ENCODE assay signal across 22 cellular contexts in genomic region chr10:52683776-52684175, GRCh38.
DNase-seq lines count a peak whose midpoint lies in the region; ATAC-seq, FAIRE-seq and TF ChIP-seq lines count a peak whose summit lies in the region.
"Had no signal": no experiment of that assay in that cellular context is flagged by ENCODE, and none has a peak within 500 bp of the region (broad histone marks: within the 10 kb centered on the region; RNA-seq: fewer than 3 reads in every experiment).

No MANE protein-coding gene starts in this region.

- FAIRE-seq in bronchial epithelial cell (lab: Jason Lieb, UNC) = peak; percentile 28
- peak; percentile 20 for FAIRE-seq in urothelium cell line (lab: Jason Lieb, UNC)
- FAIRE-seq: A204.1, D721Med, G401.6, GM12891 had no signal

- no peaks in the 10 kb centered on the region for H3K27me3 ChIP-seq in bronchial epithelial cell (ENCODE audit: control insufficient read depth, insufficient read depth, low read length)
- H3K27me3 ChIP-seq: BE2C, BLaER1 had no signal

- TF ChIP-seq CTCF in VCaP (conservative IDR thresholded peaks at IDR 0.05) (no peak), bronchial epithelial cell (IDR thresholded peaks at IDR 0.05; ENCODE audit: insufficient read depth, low read length, severe bottlenecking) (no peak)

- DNase-seq in bronchial epithelial cell (ENCODE audit: low read depth) (no peak), urothelium cell line (ENCODE audit: low spot score) (no peak)
- DNase-seq: 8988T; ACHN; BE2C; C1 segment of cervical spinal cord; Calu3; CD4-positive, alpha-beta memory T cell; CD4-positive, CD25-positive, alpha-beta regulatory T cell; CD8-positive, alpha-beta memory T cell; COR-L47; DMS79 treated with DMSO at 0.1 percent for 48 hours; GF-D8 had no signal

- peak overlapping the region; percentile 54; the same call in 1 of the 2 replicates for H3K27ac ChIP-seq in VCaP
- H3K27ac ChIP-seq: BLaER1 had no signal

- no peak overlapping the region for H3K4me3 ChIP-seq in bronchial epithelial cell (ENCODE audit: low read depth, low read length)
- H3K4me3 ChIP-seq: BLaER1 had no signal

- ATAC-seq in GM19023 (IDR thresholded peaks at IDR 0.05; ENCODE audit: unreplicated experiment) (no peak), GM21423 (IDR thresholded peaks at IDR 0.05; ENCODE audit: unreplicated experiment) (no peak), GM21723 (IDR thresholded peaks at IDR 0.05; ENCODE audit: unreplicated experiment) (no peak)

- H3K36me3 ChIP-seq in bronchial epithelial cell (ENCODE audit: control insufficient read depth, insufficient read depth, low read length) = no peaks in the 10 kb centered on the region
- H3K36me3 ChIP-seq: BE2C, BLaER1 had no signal
